Comparison of ENCODE assay signal across 8 cellular contexts in the genomic region with DNA sequence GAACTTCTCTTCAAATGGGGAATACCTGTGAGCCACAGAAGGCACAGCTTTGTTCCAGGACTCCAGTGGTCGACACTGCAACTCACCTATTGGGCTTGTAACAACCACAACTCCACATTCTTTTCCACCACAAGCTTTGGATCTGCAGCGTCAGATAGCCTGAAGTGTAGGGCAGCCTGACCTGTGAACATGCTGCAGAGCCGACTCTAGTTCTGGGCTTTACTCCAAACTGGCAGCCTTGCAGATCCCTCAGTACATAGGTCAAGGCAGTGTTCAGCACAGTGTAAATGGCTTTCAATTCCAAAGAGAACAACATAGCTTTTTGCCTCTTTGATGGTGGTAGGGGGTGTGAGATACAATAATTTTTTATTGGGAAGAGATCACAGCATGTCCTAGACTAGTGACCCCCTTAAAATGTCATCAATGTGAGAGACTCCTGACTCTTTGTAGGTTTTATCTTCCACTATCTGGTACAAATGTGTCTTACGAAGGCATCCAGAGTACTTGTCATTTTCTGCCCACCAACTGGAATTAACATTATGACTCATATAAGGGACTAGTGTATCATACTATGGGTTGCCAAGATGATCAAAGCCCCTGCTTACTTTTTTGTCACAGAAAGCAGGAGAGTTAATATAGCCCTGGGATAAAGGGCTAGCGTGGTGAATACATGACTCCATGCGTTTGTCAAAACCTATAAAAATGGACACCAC.
A peak's percentile ranks its signal among the peaks of the same experiment; 100 is the strongest.
DNase-seq lines count a peak whose midpoint lies in the region; ATAC-seq, FAIRE-seq and TF ChIP-seq lines count a peak whose summit lies in the region.

No MANE protein-coding gene starts in this region.

- H3K36me3 ChIP-seq in IMR-90 (ENCODE audit: control insufficient read depth, insufficient read depth, low read length) (no peaks in the 10 kb centered on the region), mammary epithelial cell (ENCODE audit: insufficient read depth, low read length) (no peaks in the 10 kb centered on the region), left lung (no peaks in the 10 kb centered on the region), suprapubic skin (no peaks in the 10 kb centered on the region)

- dilution Hi-C loops in IMR-90 (cut with HindIII; ENCODE audit: low sequenced_read_pairs, unreplicated experiment): no loop called here
- dilution Hi-C loops in mammary epithelial cell (cut with HindIII; ENCODE audit: low sequenced_read_pairs): loop anchor here (5.0 to 10.0 kb wide), 2 partner anchors 38 to 59 kb away; no protein-coding TSS in a partner anchor

- peak overlapping the region; percentile 10 for H2AK9ac ChIP-seq in IMR-90 (replicated peaks; ENCODE audit: low read depth, low read length, poor library complexity)

- H3K4me2 ChIP-seq in IMR-90 (ENCODE audit: low read depth, low read length): peak overlapping the region; percentile 23
- H3K4me2 ChIP-seq in mammary epithelial cell (ENCODE audit: insufficient read depth, low read depth, low read length): no peak overlapping the region

- no peak for TF ChIP-seq POLR2A in IMR-90 (IDR thresholded peaks at IDR 0.05; ENCODE audit: low read depth, low read length)
- TF ChIP-seq POLR2A in suprapubic skin (IDR thresholded peaks at IDR 0.05): no peak

- TF ChIP-seq CTCF in IMR-90 (conservative IDR thresholded peaks at IDR 0.05; ENCODE audit: low read depth, low read length): no peak
- TF ChIP-seq CTCF in mammary epithelial cell (conservative IDR thresholded peaks at IDR 0.05 in 1 of 2, IDR thresholded peaks at IDR 0.05 in 1 of 2; ENCODE audit: extremely low read depth in 1 of 2, insufficient read depth in 1 of 2, low read depth in 1 of 2, low read length in 2 of 2): no peak
- no peak for TF ChIP-seq CTCF in left lung (IDR thresholded peaks at IDR 0.05)
- no peak for TF ChIP-seq CTCF in suprapubic skin (IDR thresholded peaks at IDR 0.05)

- H3K23ac ChIP-seq in IMR-90 (ENCODE audit: low read depth, low read length): peak overlapping the region; percentile 77

- H3K4me3 Mint-ChIP-seq in T-helper 17 cell: no peak overlapping the region
- H3K4me3 Mint-ChIP-seq in T-helper 2 cell treated with Interferon-gamma antibody and Interleukin-4, amounts not matched to agents 5 μg/mL and 100 μg/mL, for 36 hours: no peak overlapping the region

- peaks cover 19% of the 10 kb centered on the region for H3K9me1 ChIP-seq in IMR-90 (ENCODE audit: insufficient read depth, low read length)

- H2BK5ac ChIP-seq in IMR-90 (ENCODE audit: low read depth, low read length, poor library complexity, severe bottlenecking): peak overlapping the region; percentile 94

- WGBS in IMR-90 (ENCODE audit: extremely low coverage in 2 of 2, insufficient read length in 1 of 2), 2 experiments: 0% methylated on average over 2 of the region's 6 CpGs; no CpG with 5 or more reads in 1 of the 2 experiments
- WGBS in mammary epithelial cell (ENCODE audit: low coverage, missing lambda C conversion rate): 22% methylated on average over 6 of the region's 6 CpGs
- 55% methylated on average over 5 of the region's 6 CpGs for WGBS in suprapubic skin

- H3K4ac ChIP-seq in IMR-90 (ENCODE audit: low read depth, low read length): peak overlapping the region; percentile 93

- DNase-seq in IMR-90: peak; percentile 93
- peak; percentile 72 for DNase-seq in mammary epithelial cell
- DNase-seq in left lung: peak in 1 of 2 donors; percentile 46
- DNase-seq in suprapubic skin (ENCODE audit: low spot score in 2 of 2): no peak
- DNase-seq in T-helper 17 cell: no peak
- no peak for DNase-seq in GM19239 (ENCODE audit: insufficient read length, low spot score)
- no peak for DNase-seq in T-helper 2 cell treated with Interferon-gamma antibody and Interleukin-4, amounts not matched to agents 5 μg/mL and 100 μg/mL, for 36 hours (ENCODE audit: low spot score)

- POLR2A ChIA-PET in IMR-90 (lab: Charles Lee; ENCODE audit: unreplicated experiment): no interaction called here

- CTCF ChIA-PET in IMR-90 (lab: Yijun Ruan, JAX): no interaction called here
- CTCF ChIA-PET in mammary epithelial cell (lab: Charles Lee; ENCODE audit: low non-redundant PET): no interaction called here

- H3K79me1 ChIP-seq in IMR-90 (ENCODE audit: low read depth in 1 of 2, low read length in 2 of 2): no peaks in the 10 kb centered on the region

- H3K9me3 Mint-ChIP-seq in T-helper 2 cell treated with Interferon-gamma antibody and Interleukin-4, amounts not matched to agents 5 μg/mL and 100 μg/mL, for 36 hours: no peaks in the 10 kb centered on the region

- H3K27ac ChIP-seq in IMR-90 (ENCODE audit: insufficient read depth, low read length) (peak overlapping the region; percentile 94), mammary epithelial cell (ENCODE audit: insufficient read depth, low read depth, low read length) (no peak overlapping the region), left lung (peak overlapping the region in 1 of 2 donors; percentile 46), suprapubic skin (peak overlapping the region; percentile 82)

- H3K4me3 ChIP-seq in IMR-90 (ENCODE audit: insufficient read depth, low read depth, low read length): no peak overlapping the region
- no peak overlapping the region for H3K4me3 ChIP-seq in mammary epithelial cell (replicated peaks in 1 of 3; ENCODE audit: insufficient read depth in 1 of 3, low read depth in 2 of 3, low read length in 3 of 3)
- H3K4me3 ChIP-seq in left lung: no peak overlapping the region
- no peak overlapping the region for H3K4me3 ChIP-seq in suprapubic skin

- TF ChIP-seq RAD21 in IMR-90 (IDR thresholded peaks at IDR 0.05; ENCODE audit: low read length): peak; percentile 1; the same call in 1 of the 2 replicates

- H3K9me3 ChIP-seq in IMR-90 (ENCODE audit: control insufficient read depth, insufficient read depth, low read length) (no peaks in the 10 kb centered on the region), mammary epithelial cell (replicated peaks; ENCODE audit: insufficient read depth, low read length) (peaks cover 4% of the 10 kb centered on the region), left lung (peaks cover 0 to 9% of the 10 kb centered on the region in 2 donors), suprapubic skin (peaks cover 3% of the 10 kb centered on the region), T-helper 17 cell (ENCODE audit: control insufficient read depth, low read length, poor library complexity, severe bottlenecking) (no peaks in the 10 kb centered on the region)

- H3K18ac ChIP-seq in IMR-90 (ENCODE audit: low read depth, low read length): peak overlapping the region; percentile 48

- in situ Hi-C loops in IMR-90 (cut with MboI; ENCODE audit: low sequenced_read_pairs) (no loop called here), mammary epithelial cell (cut with MboI; ENCODE audit: low sequenced_read_pairs in 2 of 2) (no loop called here)

- peak overlapping the region; percentile 91 for H4K91ac ChIP-seq in IMR-90 (ENCODE audit: insufficient read depth, low read depth, low read length)

- intact Hi-C loops in IMR-90 (cut with micrococcal nuclease): no loop called here
- intact Hi-C loops in mammary epithelial cell (cut with micrococcal nuclease): no loop called here
- intact Hi-C loops in left lung (cut with DNase I): no loop called here

- H3K36me3 Mint-ChIP-seq in T-helper 17 cell (ENCODE audit: low read depth): peaks cover 2% of the 10 kb centered on the region
- no peaks in the 10 kb centered on the region for H3K36me3 Mint-ChIP-seq in T-helper 2 cell treated with Interferon-gamma antibody and Interleukin-4, amounts not matched to agents 5 μg/mL and 100 μg/mL, for 36 hours (ENCODE audit: low read depth)

- H2BK20ac ChIP-seq in IMR-90 (ENCODE audit: low read depth, low read length): peak overlapping the region; percentile 94

- no peaks in the 10 kb centered on the region for H3K27me3 ChIP-seq in IMR-90 (ENCODE audit: control insufficient read depth, insufficient read depth, low read length)
- peaks cover 18% of the 10 kb centered on the region for H3K27me3 ChIP-seq in mammary epithelial cell (ENCODE audit: insufficient read depth, low read length)
- H3K27me3 ChIP-seq in left lung: no peaks in the 10 kb centered on the region
- no peaks in the 10 kb centered on the region for H3K27me3 ChIP-seq in suprapubic skin

- peak; percentile 92 for ATAC-seq in IMR-90 (ENCODE audit: low read depth)
- ATAC-seq in left lung: peak; percentile 91
- no peak for ATAC-seq in T-helper 17 cell
- ATAC-seq in GM19351 (IDR thresholded peaks at IDR 0.05; ENCODE audit: unreplicated experiment): no peak

- H4K20me1 ChIP-seq in IMR-90 (ENCODE audit: insufficient read depth, low read length): no peaks in the 10 kb centered on the region
- no peaks in the 10 kb centered on the region for H4K20me1 ChIP-seq in mammary epithelial cell (ENCODE audit: insufficient read depth, low read length)

- BruUV-seq in IMR-90 (replicated peaks; lab: Mats Ljungman, UMichigan): no TSS peak
- no TSS peak for BruUV-seq in mammary epithelial cell (replicated peaks; lab: Mats Ljungman, UMichigan)

- H3K14ac ChIP-seq in IMR-90 (replicated peaks; ENCODE audit: low read depth, low read length): peak overlapping the region; percentile 86

- H2AFZ ChIP-seq in IMR-90 (replicated peaks; ENCODE audit: low read length, poor library complexity): peak overlapping the region; percentile 39
- no peak overlapping the region for H2AFZ ChIP-seq in mammary epithelial cell (ENCODE audit: low read depth, low read length)

- peak overlapping the region; percentile 96 for H2BK120ac ChIP-seq in IMR-90 (ENCODE audit: low read depth, low read length)

- H4K5ac ChIP-seq in IMR-90 (ENCODE audit: low read depth, low read length): peak overlapping the region; percentile 36

- FAIRE-seq in GM19239 (lab: Jason Lieb, UNC): no peak

- no peaks in the 10 kb centered on the region for H3K4me1 Mint-ChIP-seq in T-helper 17 cell
- no peaks in the 10 kb centered on the region for H3K4me1 Mint-ChIP-seq in T-helper 2 cell treated with Interferon-gamma antibody and Interleukin-4, amounts not matched to agents 5 μg/mL and 100 μg/mL, for 36 hours (ENCODE audit: low read depth)

- no peaks in the 10 kb centered on the region for H3K79me2 ChIP-seq in mammary epithelial cell (ENCODE audit: insufficient read depth, low read length)

- H3K4me1 ChIP-seq in IMR-90 (ENCODE audit: control insufficient read depth, insufficient read depth, low read length) (peaks cover 17% of the 10 kb centered on the region), mammary epithelial cell (ENCODE audit: insufficient read depth, low read length) (peaks cover 9% of the 10 kb centered on the region), left lung (no peaks in the 10 kb centered on the region), suprapubic skin (peaks cover 8% of the 10 kb centered on the region)

- H3K9ac ChIP-seq in IMR-90 (ENCODE audit: low read depth, low read length) (peak overlapping the region; percentile 28), mammary epithelial cell (ENCODE audit: insufficient read depth, low read length) (no peak overlapping the region)

- H3K27ac Mint-ChIP-seq in T-helper 17 cell: no peak overlapping the region
- no peak overlapping the region for H3K27ac Mint-ChIP-seq in T-helper 2 cell treated with Interferon-gamma antibody and Interleukin-4, amounts not matched to agents 5 μg/mL and 100 μg/mL, for 36 hours

- TF ChIP-seq EP300 in suprapubic skin (IDR thresholded peaks at IDR 0.05): no peak

- peak overlapping the region; percentile 95 for H2AK5ac ChIP-seq in IMR-90 (ENCODE audit: low read depth, low read length)

- H4K8ac ChIP-seq in IMR-90 (ENCODE audit: low read depth in 2 of 2, low read length in 2 of 2): peak overlapping the region; percentile 46 to 88; a peak in 3 of 4 replicates

- H3K27me3 Mint-ChIP-seq in T-helper 17 cell: peaks cover 24% of the 10 kb centered on the region
- peaks cover 4% of the 10 kb centered on the region for H3K27me3 Mint-ChIP-seq in T-helper 2 cell treated with Interferon-gamma antibody and Interleukin-4, amounts not matched to agents 5 μg/mL and 100 μg/mL, for 36 hours (ENCODE audit: low read depth)

- H2BK15ac ChIP-seq in IMR-90 (ENCODE audit: low read depth, low read length): peak overlapping the region; percentile 74; the same call in 2 of the 3 replicates

- peak overlapping the region; percentile 76 for H3K56ac ChIP-seq in IMR-90 (ENCODE audit: extremely low read depth, insufficient read depth, low read length)

Comparison
In these comparisons a context has a peak if more than half of its experiments do, and no peak if none do; other contexts are left out.
1. ATAC-seq: peak in IMR-90 (single experiment) and left lung (single experiment); none in T-helper 17 cell (single experiment) and GM19351 (single experiment).
2. DNase-seq: peak in IMR-90 (single experiment) and mammary epithelial cell (single experiment); none in suprapubic skin (0 of 2), T-helper 17 cell (0 of 3), GM19239 (single experiment) and T-helper 2 cell treated with Interferon-gamma antibody and Interleukin-4, amounts not matched to agents 5 μg/mL and 100 μg/mL, for 36 hours (single experiment).